In the genomic region with DNA sequence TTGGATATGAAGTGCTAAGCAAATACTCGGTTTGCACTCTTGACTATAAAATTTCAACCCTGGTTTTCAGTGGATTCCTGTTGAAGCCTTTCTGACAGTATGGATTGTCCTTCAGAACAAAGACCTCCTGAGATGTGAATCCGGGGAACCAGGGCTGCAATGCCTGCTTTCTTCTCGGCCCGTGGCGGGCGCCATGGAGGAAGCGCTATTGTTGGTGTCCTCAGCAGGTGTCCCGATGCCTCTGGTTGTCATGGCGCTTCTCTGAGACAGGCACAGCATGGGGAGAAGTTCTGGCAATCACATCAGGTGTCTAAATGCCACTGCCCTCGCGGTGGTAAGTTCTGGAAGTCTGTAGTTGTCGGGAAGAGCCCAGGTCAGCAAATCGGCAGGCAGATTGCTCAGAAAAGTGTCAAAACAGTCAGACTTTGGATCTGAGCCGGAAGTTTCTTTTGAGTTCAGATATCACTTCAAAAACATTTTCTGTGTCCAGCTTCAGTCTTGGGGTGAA, we compare ENCODE assay signal across 15 cellular contexts.
DNase-seq lines count a peak whose midpoint lies in the region; ATAC-seq and TF ChIP-seq lines count a peak whose summit lies in the region.
"Had no signal": no experiment of that assay in that cellular context is flagged by ENCODE, and none has a peak within 500 bp of the region (broad histone marks: within the 10 kb centered on the region; RNA-seq: fewer than 3 reads in every experiment).

No MANE protein-coding gene starts in this region.

- H4K20me1 ChIP-seq in neural progenitor cell (ENCODE audit: low read depth) = no peaks in the 10 kb centered on the region

- H3K4me3 Mint-ChIP-seq in endodermal cell (no peak overlapping the region), neural progenitor cell (peak overlapping the region; percentile 6)
- H3K4me3 Mint-ChIP-seq: B cell; CD8-positive, alpha-beta T cell; HFFc6 had no signal

- H3K27ac Mint-ChIP-seq in endodermal cell (no peak overlapping the region), neural progenitor cell (peak overlapping the region; percentile 83)
- H3K27ac Mint-ChIP-seq: B cell; CD8-positive, alpha-beta T cell; HFFc6 had no signal

- no peak overlapping the region for H3K9ac ChIP-seq in HUES48 (ENCODE audit: low read depth, low read length)
- no peak overlapping the region for H3K9ac ChIP-seq in endodermal cell (ENCODE audit: extremely low read depth, low read length, poor library complexity, severe bottlenecking)
- H3K9ac ChIP-seq in neural progenitor cell = no peak overlapping the region
- H3K9ac ChIP-seq: BLaER1 treated with 17β-estradiol and CSF1 and Interleukin-3, amounts not matched to agents 10 nM and 100 nM had no signal

- no peak overlapping the region for H2AFZ ChIP-seq in neural progenitor cell (replicated peaks)

- H3K27ac ChIP-seq in HUES48 (ENCODE audit: low read depth, low read length) = peak overlapping the region; percentile 62
- H3K27ac ChIP-seq in RWPE2 (ENCODE audit: poor library complexity, severe bottlenecking) = no peak overlapping the region
- H3K27ac ChIP-seq in endodermal cell (ENCODE audit: low read depth, low read length) = peak overlapping the region; percentile 89
- H3K27ac ChIP-seq in neural progenitor cell = no peak overlapping the region
- H3K27ac ChIP-seq: BLaER1 treated with 17β-estradiol and CSF1 and Interleukin-3, amounts not matched to agents 10 nM and 100 nM had no signal

- H3F3A ChIP-seq in neural progenitor cell (ENCODE audit: low read depth) = peaks cover 85% of the 10 kb centered on the region

- no peaks in the 10 kb centered on the region for H3K79me2 ChIP-seq in neural progenitor cell (ENCODE audit: low read depth)

- peaks cover 62% of the 10 kb centered on the region for H3K4me1 ChIP-seq in HUES48 (ENCODE audit: control insufficient read depth, insufficient read depth, low read length)
- H3K4me1 ChIP-seq in RWPE2 (ENCODE audit: insufficient read depth, poor library complexity, severe bottlenecking) = peaks cover 61% of the 10 kb centered on the region
- peaks cover 18% of the 10 kb centered on the region for H3K4me1 ChIP-seq in endodermal cell (ENCODE audit: control insufficient read depth, insufficient read depth, low read length)
- peaks cover 82% of the 10 kb centered on the region for H3K4me1 ChIP-seq in neural progenitor cell

- H3K4me1 Mint-ChIP-seq in endodermal cell (peaks cover 45% of the 10 kb centered on the region), neural progenitor cell (peaks cover 60% of the 10 kb centered on the region)
- H3K4me1 Mint-ChIP-seq: B cell had no signal

- DNase-seq in RWPE2 (ENCODE audit: low spot score) (peak; percentile 72), endodermal cell (peak; percentile 67), neural progenitor cell (ENCODE audit: low spot score) (peak; percentile 65), occipital lobe (lab: John Stamatoyannopoulos, UW) (no peak), islet precursor cell (no peak)
- DNase-seq: Calu3; CD8-positive, alpha-beta T cell; DMS79 treated with DMSO at 0.1 percent for 48 hours; GF-D8; HFFc6 had no signal

- H3K36me3 ChIP-seq in HUES48 (ENCODE audit: control insufficient read depth, insufficient read depth, low read length) = no peaks in the 10 kb centered on the region
- H3K36me3 ChIP-seq in RWPE2 (ENCODE audit: low read depth) = peaks cover 4% of the 10 kb centered on the region; the same call in 1 of the 2 replicates
- no peaks in the 10 kb centered on the region for H3K36me3 ChIP-seq in endodermal cell (ENCODE audit: control insufficient read depth, insufficient read depth, low read length)
- H3K36me3 ChIP-seq in neural progenitor cell = no peaks in the 10 kb centered on the region
- H3K36me3 ChIP-seq: BLaER1 treated with 17β-estradiol and CSF1 and Interleukin-3, amounts not matched to agents 10 nM and 100 nM had no signal

- no peak for ATAC-seq in RWPE2 (ENCODE audit: low read depth)
- no peak for ATAC-seq in HG03460 (IDR thresholded peaks at IDR 0.05; ENCODE audit: unreplicated experiment)
- ATAC-seq: CD8-positive, alpha-beta T cell; HCT116 had no signal

- H3K4me2 ChIP-seq in neural progenitor cell = peak overlapping the region; percentile 34
- H3K4me2 ChIP-seq: BLaER1 treated with 17β-estradiol and CSF1 and Interleukin-3, amounts not matched to agents 10 nM and 100 nM had no signal

- H3K9me3 ChIP-seq in HUES48 (ENCODE audit: control insufficient read depth, insufficient read depth, low read length) (no peaks in the 10 kb centered on the region), RWPE2 (ENCODE audit: severe bottlenecking) (no peaks in the 10 kb centered on the region), endodermal cell (ENCODE audit: control insufficient read depth, low read length) (no peaks in the 10 kb centered on the region), neural progenitor cell (ENCODE audit: low read depth) (no peaks in the 10 kb centered on the region)
- H3K9me3 ChIP-seq: BLaER1 treated with 17β-estradiol and CSF1 and Interleukin-3, amounts not matched to agents 10 nM and 100 nM had no signal

- H3K4me3 ChIP-seq in HUES48 (ENCODE audit: low read depth, low read length) (no peak overlapping the region), RWPE2 (ENCODE audit: severe bottlenecking) (no peak overlapping the region), endodermal cell (ENCODE audit: low read length) (no peak overlapping the region), neural progenitor cell (no peak overlapping the region)
- H3K4me3 ChIP-seq: BLaER1 treated with 17β-estradiol and CSF1 and Interleukin-3, amounts not matched to agents 10 nM and 100 nM had no signal

- no peak for TF ChIP-seq CTCF in RWPE2 (IDR thresholded peaks at IDR 0.05; ENCODE audit: poor library complexity, severe bottlenecking)
- no peak for TF ChIP-seq CTCF in endodermal cell (conservative IDR thresholded peaks at IDR 0.05)
- no peak for TF ChIP-seq CTCF in neural progenitor cell (IDR thresholded peaks at IDR 0.05)

- H3K27me3 Mint-ChIP-seq in endodermal cell (ENCODE audit: insufficient read depth) (no peaks in the 10 kb centered on the region), neural progenitor cell (ENCODE audit: insufficient read depth, low read depth) (peaks cover 6% of the 10 kb centered on the region)
- H3K27me3 Mint-ChIP-seq: B cell had no signal

- H3K9me3 Mint-ChIP-seq in endodermal cell = no peaks in the 10 kb centered on the region
- H3K9me3 Mint-ChIP-seq in neural progenitor cell = no peaks in the 10 kb centered on the region
- H3K9me3 Mint-ChIP-seq: CD8-positive, alpha-beta T cell; HFFc6 had no signal

- H3K27me3 ChIP-seq in HUES48 (ENCODE audit: control insufficient read depth, insufficient read depth, low read length) (0 out of 2 replicates have a peak, but pooled peaks cover 7% of the 10 kb centered on the region), RWPE2 (ENCODE audit: insufficient read depth, poor library complexity, severe bottlenecking) (no peaks in the 10 kb centered on the region), endodermal cell (ENCODE audit: control insufficient read depth, insufficient read depth, low read length, poor library complexity, severe bottlenecking) (no peaks in the 10 kb centered on the region), neural progenitor cell (no peaks in the 10 kb centered on the region)
- H3K27me3 ChIP-seq: BLaER1 treated with 17β-estradiol and CSF1 and Interleukin-3, amounts not matched to agents 10 nM and 100 nM had no signal

- 73 to 79% methylated on average over 4 to 14 of the region's 14 CpGs for WGBS in endodermal cell (ENCODE audit: insufficient coverage in 1 of 2, insufficient read length in 1 of 2), 2 experiments

- H3K36me3 Mint-ChIP-seq in endodermal cell (ENCODE audit: low read depth) (no peaks in the 10 kb centered on the region), neural progenitor cell (no peaks in the 10 kb centered on the region)
- H3K36me3 Mint-ChIP-seq: CD8-positive, alpha-beta T cell had no signal

Comparison
In these comparisons a context has a peak if more than half of its experiments do, and no peak if none do; other contexts are left out.
1. H3K27ac ChIP-seq: peak in HUES48 (single experiment) and endodermal cell (single experiment); none in RWPE2 (single experiment) and neural progenitor cell (single experiment).
2. DNase-seq: peak in RWPE2 (single experiment), endodermal cell (single experiment) and neural progenitor cell (single experiment); none in occipital lobe (single experiment) and islet precursor cell (single experiment).